Comparison of ENCODE assay signal across 8 cellular contexts in genomic region chr1:70966018-70966638, GRCh38.
DNase-seq lines count a peak whose midpoint lies in the region; ATAC-seq and TF ChIP-seq lines count a peak whose summit lies in the region.

No MANE protein-coding gene starts in this region.

- TF ChIP-seq POLR2A in esophagus squamous epithelium (IDR thresholded peaks at IDR 0.05) (no peak), gastrocnemius medialis (IDR thresholded peaks at IDR 0.05) (no peak)

- H3K36me3 ChIP-seq in GM23338 (ENCODE audit: insufficient read depth) (no peaks in the 10 kb centered on the region), PC-3 (ENCODE audit: low read depth, low read length) (no peaks in the 10 kb centered on the region), esophagus squamous epithelium (no peaks in the 10 kb centered on the region), gastrocnemius medialis (no peaks in the 10 kb centered on the region)

- 23 to 28% methylated on average over 2 of the region's 2 CpGs for WGBS in esophagus squamous epithelium, 2 donors

- H3K4me1 Mint-ChIP-seq in GM23338 = no peaks in the 10 kb centered on the region

- H3K27me3 ChIP-seq in GM23338 (ENCODE audit: insufficient read depth) (no peaks in the 10 kb centered on the region), PC-3 (ENCODE audit: low read length) (peaks cover 27% of the 10 kb centered on the region), esophagus squamous epithelium (no peaks in the 10 kb centered on the region), gastrocnemius medialis (no peaks in the 10 kb centered on the region)

- no peak overlapping the region for H3K27ac Mint-ChIP-seq in GM23338

- H3K4me3 ChIP-seq in GM23338 = no peak overlapping the region
- H3K4me3 ChIP-seq in PC-3 (ENCODE audit: low read length) = no peak overlapping the region
- no peak overlapping the region for H3K4me3 ChIP-seq in esophagus squamous epithelium
- no peak overlapping the region for H3K4me3 ChIP-seq in gastrocnemius medialis

- H3K9ac ChIP-seq in PC-3 (ENCODE audit: low read length) = no peak overlapping the region

- peaks cover 1% of the 10 kb centered on the region for H3K27me3 Mint-ChIP-seq in GM23338 (ENCODE audit: insufficient read depth, low read depth, poor library complexity)

- no peaks in the 10 kb centered on the region for H3K79me2 ChIP-seq in GM23338 (replicated peaks; ENCODE audit: insufficient read depth)
- no peaks in the 10 kb centered on the region for H3K79me2 ChIP-seq in PC-3 (ENCODE audit: low read length)

- no peaks in the 10 kb centered on the region for H3F3A ChIP-seq in GM23338 (replicated peaks; ENCODE audit: low read depth)
- H3F3A ChIP-seq in PC-3 (ENCODE audit: low read length, unreplicated experiment) = no peaks in the 10 kb centered on the region

- H3K4me2 ChIP-seq in GM23338 = no peak overlapping the region
- H3K4me2 ChIP-seq in PC-3 (ENCODE audit: low read length) = no peak overlapping the region

- peak; percentile 9 for DNase-seq in GM10248 (ENCODE audit: extremely low spot score)
- DNase-seq in GM23338 (ENCODE audit: low spot score) = peak; percentile 14
- peak; percentile 59 for DNase-seq in PC-3
- DNase-seq in kidney tubule cell (ENCODE audit: low spot score) = peak; percentile 26
- DNase-seq in esophagus squamous epithelium (lab: John Stamatoyannopoulos, UW) = no peak
- no peak for DNase-seq in gastrocnemius medialis
- no peak for DNase-seq in sciatic nerve (ENCODE audit: low spot score)

- ATAC-seq in GM23338 = no peak
- ATAC-seq in PC-3 = no peak
- ATAC-seq in GM21619 (IDR thresholded peaks at IDR 0.05; ENCODE audit: unreplicated experiment) = no peak
- no peak for ATAC-seq in gastrocnemius medialis
- no peak for ATAC-seq in sciatic nerve

- POLR2A ChIA-PET in GM10248 (lab: Yijun Ruan, JAX) = no interaction called here
- POLR2A ChIA-PET in PC-3 (lab: Charles Lee; ENCODE audit: unreplicated experiment) = no interaction called here

- in situ Hi-C loops in gastrocnemius medialis (cut with MboI; ENCODE audit: low sequenced_read_pairs in 4 of 4) = no loop called here

- no TSS peak for BruUV-seq in PC-3 (replicated peaks; lab: Mats Ljungman, UMichigan)

- no peak overlapping the region for H3K27ac ChIP-seq in GM23338 (ENCODE audit: low read depth)
- no peak overlapping the region for H3K27ac ChIP-seq in PC-3 (ENCODE audit: low read length)
- no peak overlapping the region for H3K27ac ChIP-seq in esophagus squamous epithelium
- no peak overlapping the region for H3K27ac ChIP-seq in gastrocnemius medialis

- H3K9me3 ChIP-seq in PC-3 (ENCODE audit: low read length) = no peaks in the 10 kb centered on the region
- H3K9me3 ChIP-seq in esophagus squamous epithelium = no peaks in the 10 kb centered on the region
- H3K9me3 ChIP-seq in gastrocnemius medialis = no peaks in the 10 kb centered on the region

- CTCF ChIA-PET in GM10248 (lab: Yijun Ruan, JAX) (interaction anchor here (0.8 to 2.1 kb wide), 6 partner anchors 10 to 62 kb away, joined by 3 to 8 read pairs (median 5); no protein-coding TSS in a partner anchor), PC-3 (lab: Charles Lee) (no interaction called here)

- H3K36me3 Mint-ChIP-seq in GM23338 (ENCODE audit: low read depth) = no peaks in the 10 kb centered on the region; the same call in 1 of the 3 replicates

- no peaks in the 10 kb centered on the region for H4K20me1 ChIP-seq in GM23338 (replicated peaks; ENCODE audit: insufficient read depth)
- H4K20me1 ChIP-seq in PC-3 (ENCODE audit: low read length) = no peaks in the 10 kb centered on the region

- no peak overlapping the region for H3K4me3 Mint-ChIP-seq in GM23338

- H3K9me2 ChIP-seq in GM23338 (ENCODE audit: insufficient read depth) = no peaks in the 10 kb centered on the region
- H3K9me2 ChIP-seq in PC-3 (replicated peaks; ENCODE audit: low read length) = no peaks in the 10 kb centered on the region

- H2AFZ ChIP-seq in GM23338 (no peak overlapping the region), PC-3 (ENCODE audit: low read length) (no peak overlapping the region)

- intact Hi-C loops in PC-3 (cut with micrococcal nuclease) (no loop called here), esophagus squamous epithelium (cut with DNase I) (no loop called here), gastrocnemius medialis (cut with DNase I; ENCODE audit: low total_unique reads) (no loop called here), sciatic nerve (cut with DNase I) (no loop called here)

- H3K4me1 ChIP-seq in GM23338 (ENCODE audit: insufficient read depth) (no peaks in the 10 kb centered on the region), PC-3 (ENCODE audit: insufficient read depth, low read length) (no peaks in the 10 kb centered on the region), esophagus squamous epithelium (no peaks in the 10 kb centered on the region), gastrocnemius medialis (no peaks in the 10 kb centered on the region)

- TF ChIP-seq CTCF in GM10248 (IDR thresholded peaks at IDR 0.05; ENCODE audit: control extremely low read depth, extremely low read depth, low read depth, missing control alignments) (peak; percentile 22), GM23338 (conservative IDR thresholded peaks at IDR 0.05; ENCODE audit: low read depth in 2 of 2) (peak in 1 of 2 experiments; percentile 60; a peak in 3 of 4 replicates), PC-3 (conservative IDR thresholded peaks at IDR 0.05; ENCODE audit: low read depth, low read length) (peak; percentile 44; the same call in 1 of the 2 replicates), esophagus squamous epithelium (IDR thresholded peaks at IDR 0.05) (peak in 3 of 6 experiments; percentile 8 to 39 (median 25)), gastrocnemius medialis (IDR thresholded peaks at IDR 0.05 in 4 of 5, conservative IDR thresholded peaks at IDR 0.05 in 1 of 5) (peak in 1 of 5 experiments; percentile 19)

- peaks cover 4% of the 10 kb centered on the region; the same call in 1 of the 3 replicates for H3K9me3 Mint-ChIP-seq in GM23338

TF ChIP-seq in GM23338, 12 proteins besides CTCF, POLR2A, EP300 and RAD21 (continues in another document):
- TF ChIP-seq CREB1 (CRISPR knock-in tag; IDR thresholded peaks at IDR 0.05; ENCODE audit: low read depth) (no peak), EZH2phosphoT487 (IDR thresholded peaks at IDR 0.05; ENCODE audit: unreplicated experiment) (no peak), JUNB (IDR thresholded peaks at IDR 0.05; ENCODE audit: unreplicated experiment) (no peak), ZNF114 (CRISPR knock-in tag; IDR thresholded peaks at IDR 0.05) (no peak), STAT1 (IDR thresholded peaks at IDR 0.05; ENCODE audit: unreplicated experiment) (no peak), ZNF462 (CRISPR knock-in tag; IDR thresholded peaks at IDR 0.05) (no peak), ZNF331 (CRISPR knock-in tag; IDR thresholded peaks at IDR 0.05; ENCODE audit: low read depth) (no peak)

Comparison
In these comparisons a context has a peak if more than half of its experiments do, and no peak if none do; other contexts are left out.
1. DNase-seq: peak in GM10248 (single experiment), GM23338 (single experiment), PC-3 (single experiment) and kidney tubule cell (single experiment); none in esophagus squamous epithelium (single experiment), gastrocnemius medialis (0 of 2) and sciatic nerve (single experiment).